27 cellular contexts compared by ENCODE assay signal in the genomic region with DNA sequence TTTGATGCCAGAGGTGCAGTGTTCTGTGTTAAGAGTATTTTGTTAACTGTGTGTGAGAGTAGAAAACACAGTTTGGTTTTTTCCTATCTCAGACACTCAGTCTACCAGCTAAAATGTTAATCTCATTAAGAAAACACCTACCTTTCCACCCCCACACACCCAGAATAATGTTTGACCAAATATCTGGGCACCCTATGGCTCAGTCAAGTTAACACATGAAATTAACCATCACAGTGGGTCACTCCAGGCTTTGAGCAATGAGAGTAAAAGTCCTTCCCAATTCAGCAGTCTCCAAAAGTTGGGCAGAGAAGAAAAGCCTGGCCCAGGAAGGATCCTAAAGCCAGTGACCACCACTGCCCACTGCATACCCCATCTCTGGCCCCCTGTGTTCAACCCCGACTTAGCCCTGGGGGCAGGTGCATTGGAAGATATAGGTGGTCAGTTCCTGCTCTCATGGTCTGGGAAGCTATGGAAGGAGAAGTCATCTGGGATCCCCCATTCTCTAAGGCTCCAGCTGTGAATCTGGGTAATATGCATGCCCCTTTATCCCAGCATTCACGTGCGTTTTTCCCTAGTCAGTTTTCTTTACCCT. TPM values are rescaled to one million over a fixed set of nuclear protein-coding genes. Genes with fewer than 3 reads are reported as not detected.
"Had no signal": no experiment of that assay in that cellular context is flagged by ENCODE, and none has a peak within 500 bp of the region (broad histone marks: within the 10 kb centered on the region; RNA-seq: fewer than 3 reads in every experiment).

No MANE protein-coding gene starts in this region.

- H3K4me1 ChIP-seq: gastrocnemius medialis, left lung, neural progenitor cell, prostate gland, spleen, stomach, thyroid gland had no signal

- H3K27ac ChIP-seq: epithelial cell of prostate, gastrocnemius medialis, left lung, neural progenitor cell, pancreas, prostate gland, skin epidermis, spleen, stomach, thyroid gland had no signal

- H3K9me3 ChIP-seq: gastrocnemius medialis, left lung, pancreas, prostate gland, thyroid gland had no signal

- H3K36me3 Mint-ChIP-seq: naive thymus-derived CD4-positive, alpha-beta T cell; neural progenitor cell; stimulated activated effector memory CD8-positive, alpha-beta T cell treated with anti-CD3 and anti-CD28 coated beads, Interleukin-12 subunit alpha, Interleukin-12 subunit beta, amount 100 ng/mL, for 72 hours had no signal

- H3K4me3 ChIP-seq: gastrocnemius medialis, left lung, neural progenitor cell, pancreas, prostate gland, skin epidermis, spleen, stomach, thyroid gland had no signal

- H3K36me3 ChIP-seq: gastrocnemius medialis, left lung, neural progenitor cell, pancreas, prostate gland, spleen, stomach, thyroid gland had no signal

- ATAC-seq: esophagus mucosa; gastrocnemius medialis; left lung; naive thymus-derived CD4-positive, alpha-beta T cell; pancreas; right cardiac atrium; stimulated activated effector memory CD8-positive, alpha-beta T cell treated with anti-CD3 and anti-CD28 coated beads, Interleukin-12 subunit alpha, Interleukin-12 subunit beta, amount 100 ng/mL, for 72 hours had no signal

- H3K9me3 Mint-ChIP-seq: dendritic cell treated with granulocyte-macrophage colony-stimulating factor and Interleukin-4, amounts not matched to agents 40 ng/mL and 50 ng/mL, for 4 days; nephron; neural progenitor cell; stimulated activated effector memory CD8-positive, alpha-beta T cell treated with anti-CD3 and anti-CD28 coated beads, Interleukin-12 subunit alpha, Interleukin-12 subunit beta, amount 100 ng/mL, for 72 hours had no signal

- H3K27me3 ChIP-seq: neural progenitor cell, pancreas, thyroid gland had no signal

- DNase-seq: central memory CD4-positive, alpha-beta T cell; effector CD8-positive, alpha-beta T cell; endodermal cell; foreskin fibroblast; gastrocnemius medialis; kidney; left lung; mesenchymal stem cell; midbrain; naive thymus-derived CD4-positive, alpha-beta T cell; pancreas; right cardiac atrium; spleen; stimulated activated naive CD4-positive, alpha-beta T cell treated with Interleukin-2 at 50 U/mL for 16 hours; stomach; thyroid gland; trophoblast cell had no signal

- H3K4me3 Mint-ChIP-seq: dendritic cell treated with granulocyte-macrophage colony-stimulating factor and Interleukin-4, amounts not matched to agents 40 ng/mL and 50 ng/mL, for 4 days; endodermal cell; naive thymus-derived CD4-positive, alpha-beta T cell; nephron; neural progenitor cell; stimulated activated effector memory CD8-positive, alpha-beta T cell treated with anti-CD3 and anti-CD28 coated beads, Interleukin-12 subunit alpha, Interleukin-12 subunit beta, amount 100 ng/mL, for 72 hours had no signal

- H3K4me1 Mint-ChIP-seq: naive thymus-derived CD4-positive, alpha-beta T cell; nephron; stimulated activated effector memory CD8-positive, alpha-beta T cell treated with anti-CD3 and anti-CD28 coated beads, Interleukin-12 subunit alpha, Interleukin-12 subunit beta, amount 100 ng/mL, for 72 hours had no signal

- H3K27ac Mint-ChIP-seq: dendritic cell treated with granulocyte-macrophage colony-stimulating factor and Interleukin-4, amounts not matched to agents 40 ng/mL and 50 ng/mL, for 4 days; endodermal cell; naive thymus-derived CD4-positive, alpha-beta T cell; nephron; neural progenitor cell; stimulated activated effector memory CD8-positive, alpha-beta T cell treated with anti-CD3 and anti-CD28 coated beads, Interleukin-12 subunit alpha, Interleukin-12 subunit beta, amount 100 ng/mL, for 72 hours had no signal

RNA-seq across cellular contexts. Expression of a gene that starts 50.2 kb away (rescaled TPM):
- total RNA-seq: glomerular endothelial cell, lung microvascular endothelial cell had no signal
